8 cellular contexts compared by ENCODE assay signal in the genomic region with DNA sequence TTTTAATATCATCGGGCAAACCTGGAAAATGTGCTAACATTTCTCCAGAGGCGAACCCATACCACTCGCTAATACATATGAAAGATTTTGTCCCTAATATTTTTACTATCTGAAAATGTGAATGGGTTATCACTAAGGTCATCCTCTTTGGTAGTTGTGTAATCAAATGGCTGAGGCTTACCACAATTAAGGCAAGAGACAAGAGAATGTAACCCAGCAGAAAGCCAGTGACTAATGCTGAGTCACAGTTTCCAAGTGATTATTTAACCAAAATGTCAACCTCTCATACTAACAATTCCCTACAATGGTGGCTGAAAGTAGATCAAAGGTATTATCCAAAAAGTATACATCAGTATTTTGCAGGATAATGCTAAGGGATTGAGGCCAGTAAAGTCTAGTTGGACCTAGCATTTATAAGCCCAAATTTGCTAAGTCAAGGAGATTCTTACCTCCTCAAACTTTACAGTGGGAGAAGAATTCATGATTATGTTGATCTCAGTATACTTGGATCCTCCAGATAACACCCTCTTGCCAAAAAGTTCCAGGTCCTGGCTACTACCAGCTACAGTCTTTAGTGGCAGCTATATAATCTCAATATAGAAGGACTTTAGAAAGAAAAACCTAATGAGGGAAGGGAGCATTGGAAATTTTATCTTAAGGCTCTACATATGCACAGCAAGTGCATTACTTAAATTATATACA. TPM values are rescaled to one million over a fixed set of nuclear protein-coding genes. Genes with fewer than 3 reads are reported as not detected.
DNase-seq lines count a peak whose midpoint lies in the region; ATAC-seq and TF ChIP-seq lines count a peak whose summit lies in the region.

No MANE protein-coding gene starts in this region.

- H3K4me3 ChIP-seq in HEK293 (ENCODE audit: low read depth, low read length) (no peak overlapping the region), foreskin fibroblast (ENCODE audit: low read depth in 1 of 2, low read length in 2 of 2) (no peak overlapping the region), smooth muscle cell (no peak overlapping the region)

- ATAC-seq in T-helper 17 cell = peak; percentile 40

- H3K4me1 Mint-ChIP-seq in T-helper 17 cell = peaks cover 38% of the 10 kb centered on the region

- H3K27ac ChIP-seq in HEK293 (ENCODE audit: extremely low read depth, low read depth, low read length) = no peak overlapping the region
- H3K27ac ChIP-seq in smooth muscle cell (ENCODE audit: low read depth) = peak overlapping the region; percentile 82

- H3K4me1 ChIP-seq in HEK293 (ENCODE audit: control insufficient read depth, insufficient read depth, low read length) (peaks cover 3% of the 10 kb centered on the region), smooth muscle cell (ENCODE audit: low read depth) (peaks cover 14% of the 10 kb centered on the region)

- H2AFZ ChIP-seq in smooth muscle cell (ENCODE audit: low read depth) = no peak overlapping the region

- peak overlapping the region; percentile 50 for H3K4me3 Mint-ChIP-seq in T-helper 17 cell

- no peaks in the 10 kb centered on the region for H3K27me3 ChIP-seq in smooth muscle cell (ENCODE audit: low read depth)

- CTCF ChIA-PET in HEK293 (lab: Yijun Ruan, JAX) = interaction anchor here (0.6 to 1.1 kb wide), 3 partner anchors 12 to 141 kb away, joined by 3 to 6 read pairs (median 3); no protein-coding TSS in a partner anchor

- no peaks in the 10 kb centered on the region for H3K36me3 ChIP-seq in HEK293 (ENCODE audit: control insufficient read depth in 2 of 2, insufficient read depth in 1 of 2, low read length in 2 of 2)
- no peaks in the 10 kb centered on the region for H3K36me3 ChIP-seq in smooth muscle cell (ENCODE audit: low read depth)

- TF ChIP-seq CTCF in AG09319 (IDR thresholded peaks at IDR 0.05; ENCODE audit: low read depth, low read length) (no peak), HEK293 (tag by site-specific recombination; IDR thresholded peaks at IDR 0.05) (no peak), foreskin fibroblast (IDR thresholded peaks at IDR 0.05; ENCODE audit: low read depth, low read length) (no peak), smooth muscle cell (IDR thresholded peaks at IDR 0.05; ENCODE audit: borderline replicate concordance, insufficient read depth, poor library complexity, severe bottlenecking) (no peak)

- H3K27me3 Mint-ChIP-seq in T-helper 17 cell = no peaks in the 10 kb centered on the region

- H3K9ac ChIP-seq in smooth muscle cell (ENCODE audit: low read depth) = no peak overlapping the region

- peaks cover 99% of the 10 kb centered on the region for H4K20me1 ChIP-seq in smooth muscle cell (ENCODE audit: low read depth)

- peak overlapping the region; percentile 70 for H3K4me2 ChIP-seq in smooth muscle cell

- DNase-seq in AG09319 (ENCODE audit: extremely low read depth, low read depth) (peak; percentile 68), T-helper 17 cell (no peak), foreskin fibroblast (peak; percentile 85 to 93), smooth muscle cell (lab: John Stamatoyannopoulos, UW; ENCODE audit: unreplicated experiment) (no peak), 8988T (no peak), NCI-H1092 treated with DMSO at 0.1 percent for 48 hours (lab: John Stamatoyannopoulos, UW) (no peak)
- DNase-seq in activated CD4-positive, alpha-beta T cell treated with anti-CD3 and anti-CD28 coated beads for 1 hour = no peak

- no peaks in the 10 kb centered on the region for H3F3A ChIP-seq in smooth muscle cell (ENCODE audit: low read depth)

- no peak overlapping the region for H3K27ac Mint-ChIP-seq in T-helper 17 cell

- H3K9me3 ChIP-seq in HEK293 (ENCODE audit: control insufficient read depth, insufficient read depth, low read depth, low read length) (no peaks in the 10 kb centered on the region), T-helper 17 cell (ENCODE audit: control insufficient read depth, low read length, poor library complexity, severe bottlenecking) (no peaks in the 10 kb centered on the region), smooth muscle cell (replicated peaks; ENCODE audit: low read depth) (no peaks in the 10 kb centered on the region)

- whole genome bisulfite sequencing in smooth muscle cell (ENCODE audit: low lambda C conversion rate) = 47% methylated on average over 3 of the region's 3 CpGs

- POLR2A ChIA-PET in HEK293 (lab: Yijun Ruan, JAX) = no interaction called here

- peaks cover 34% of the 10 kb centered on the region for H3K79me2 ChIP-seq in smooth muscle cell (ENCODE audit: low read depth)

- peaks cover 2% of the 10 kb centered on the region for H3K36me3 Mint-ChIP-seq in T-helper 17 cell (ENCODE audit: low read depth)

TF ChIP-seq in HEK293, 187 proteins besides CTCF, POLR2A, EP300 and RAD21 (continues in another document):
- TF ChIP-seq ZNF629 (tag by site-specific recombination; IDR thresholded peaks at IDR 0.05) = peak; percentile 44; the same call in 1 of the 2 replicates
- no peak for TF ChIP-seq GLIS2 (tag by site-specific recombination; IDR thresholded peaks at IDR 0.05)
- no peak for TF ChIP-seq ZNF548 (tag by site-specific recombination; IDR thresholded peaks at IDR 0.05)
- no peak for TF ChIP-seq MEIS1 (CRISPR knock-in tag; IDR thresholded peaks at IDR 0.05; ENCODE audit: borderline replicate concordance)
- TF ChIP-seq ZEB2 (tag by site-specific recombination; IDR thresholded peaks at IDR 0.05) = peak; percentile 58
- TF ChIP-seq ZNF121 (tag by site-specific recombination; IDR thresholded peaks at IDR 0.05) = no peak
- peak; percentile 22; the same call in 1 of the 2 replicates for TF ChIP-seq ZXDB (tag by site-specific recombination; IDR thresholded peaks at IDR 0.05)
- peak; percentile 74; the same call in 1 of the 2 replicates for TF ChIP-seq PRDM1 (tag by site-specific recombination; IDR thresholded peaks at IDR 0.05)
- no peak for TF ChIP-seq ZNF202 (tag by site-specific recombination; IDR thresholded peaks at IDR 0.05; ENCODE audit: borderline replicate concordance)
- TF ChIP-seq ZNF239 (tag by site-specific recombination; IDR thresholded peaks at IDR 0.05) = no peak
- TF ChIP-seq, protein P1, sequence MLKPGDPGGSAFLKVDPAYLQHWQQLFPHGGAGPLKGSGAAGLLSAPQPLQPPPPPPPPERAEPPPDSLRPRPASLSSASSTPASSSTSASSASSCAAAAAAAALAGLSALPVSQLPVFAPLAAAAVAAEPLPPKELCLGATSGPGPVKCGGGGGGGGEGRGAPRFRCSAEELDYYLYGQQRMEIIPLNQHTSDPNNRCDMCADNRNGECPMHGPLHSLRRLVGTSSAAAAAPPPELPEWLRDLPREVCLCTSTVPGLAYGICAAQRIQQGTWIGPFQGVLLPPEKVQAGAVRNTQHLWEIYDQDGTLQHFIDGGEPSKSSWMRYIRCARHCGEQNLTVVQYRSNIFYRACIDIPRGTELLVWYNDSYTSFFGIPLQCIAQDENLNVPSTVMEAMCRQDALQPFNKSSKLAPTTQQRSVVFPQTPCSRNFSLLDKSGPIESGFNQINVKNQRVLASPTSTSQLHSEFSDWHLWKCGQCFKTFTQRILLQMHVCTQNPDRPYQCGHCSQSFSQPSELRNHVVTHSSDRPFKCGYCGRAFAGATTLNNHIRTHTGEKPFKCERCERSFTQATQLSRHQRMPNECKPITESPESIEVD (tag by site-specific recombination; IDR thresholded peaks at IDR 0.05) = 0 out of 2 replicates have a peak, but pooled peaks have one; percentile 31
- no peak for TF ChIP-seq ZNF423 (tag by site-specific recombination; IDR thresholded peaks at IDR 0.05)
- 0 out of 2 replicates have a peak, but pooled peaks have one; percentile 19 for TF ChIP-seq ZNF394 (tag by site-specific recombination; IDR thresholded peaks at IDR 0.05; ENCODE audit: borderline replicate concordance)
- TF ChIP-seq ZNF837 (tag by site-specific recombination; IDR thresholded peaks at IDR 0.05) = no peak
- 0 out of 2 replicates have a peak, but pooled peaks have one; percentile 32 for TF ChIP-seq ZNF660 (tag by site-specific recombination; IDR thresholded peaks at IDR 0.05)
- TF ChIP-seq, protein P2, sequence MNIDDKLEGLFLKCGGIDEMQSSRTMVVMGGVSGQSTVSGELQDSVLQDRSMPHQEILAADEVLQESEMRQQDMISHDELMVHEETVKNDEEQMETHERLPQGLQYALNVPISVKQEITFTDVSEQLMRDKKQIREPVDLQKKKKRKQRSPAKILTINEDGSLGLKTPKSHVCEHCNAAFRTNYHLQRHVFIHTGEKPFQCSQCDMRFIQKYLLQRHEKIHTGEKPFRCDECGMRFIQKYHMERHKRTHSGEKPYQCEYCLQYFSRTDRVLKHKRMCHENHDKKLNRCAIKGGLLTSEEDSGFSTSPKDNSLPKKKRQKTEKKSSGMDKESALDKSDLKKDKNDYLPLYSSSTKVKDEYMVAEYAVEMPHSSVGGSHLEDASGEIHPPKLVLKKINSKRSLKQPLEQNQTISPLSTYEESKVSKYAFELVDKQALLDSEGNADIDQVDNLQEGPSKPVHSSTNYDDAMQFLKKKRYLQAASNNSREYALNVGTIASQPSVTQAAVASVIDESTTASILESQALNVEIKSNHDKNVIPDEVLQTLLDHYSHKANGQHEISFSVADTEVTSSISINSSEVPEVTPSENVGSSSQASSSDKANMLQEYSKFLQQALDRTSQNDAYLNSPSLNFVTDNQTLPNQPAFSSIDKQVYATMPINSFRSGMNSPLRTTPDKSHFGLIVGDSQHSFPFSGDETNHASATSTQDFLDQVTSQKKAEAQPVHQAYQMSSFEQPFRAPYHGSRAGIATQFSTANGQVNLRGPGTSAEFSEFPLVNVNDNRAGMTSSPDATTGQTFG (tag by site-specific recombination; IDR thresholded peaks at IDR 0.05; ENCODE audit: borderline replicate concordance) = no peak
- no peak for TF ChIP-seq ZNF350 (tag by site-specific recombination; IDR thresholded peaks at IDR 0.05)
- TF ChIP-seq, protein P3, sequence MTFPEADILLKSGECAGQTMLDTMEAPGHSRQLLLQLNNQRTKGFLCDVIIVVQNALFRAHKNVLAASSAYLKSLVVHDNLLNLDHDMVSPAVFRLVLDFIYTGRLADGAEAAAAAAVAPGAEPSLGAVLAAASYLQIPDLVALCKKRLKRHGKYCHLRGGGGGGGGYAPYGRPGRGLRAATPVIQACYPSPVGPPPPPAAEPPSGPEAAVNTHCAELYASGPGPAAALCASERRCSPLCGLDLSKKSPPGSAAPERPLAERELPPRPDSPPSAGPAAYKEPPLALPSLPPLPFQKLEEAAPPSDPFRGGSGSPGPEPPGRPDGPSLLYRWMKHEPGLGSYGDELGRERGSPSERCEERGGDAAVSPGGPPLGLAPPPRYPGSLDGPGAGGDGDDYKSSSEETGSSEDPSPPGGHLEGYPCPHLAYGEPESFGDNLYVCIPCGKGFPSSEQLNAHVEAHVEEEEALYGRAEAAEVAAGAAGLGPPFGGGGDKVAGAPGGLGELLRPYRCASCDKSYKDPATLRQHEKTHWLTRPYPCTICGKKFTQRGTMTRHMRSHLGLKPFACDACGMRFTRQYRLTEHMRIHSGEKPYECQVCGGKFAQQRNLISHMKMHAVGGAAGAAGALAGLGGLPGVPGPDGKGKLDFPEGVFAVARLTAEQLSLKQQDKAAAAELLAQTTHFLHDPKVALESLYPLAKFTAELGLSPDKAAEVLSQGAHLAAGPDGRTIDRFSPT (tag by site-specific recombination; IDR thresholded peaks at IDR 0.05) = peak; percentile 57; the same call in 1 of the 2 replicates

RNA-seq across cellular contexts. Expression of a gene that starts 25.6 kb away (rescaled TPM):
- total RNA-seq in T-helper 17 cell (10 to 100 TPM; 82.7 to 87.5 TPM), smooth muscle cell (8.7 and 11.9 TPM in 2 replicates)
- 11.0 and 11.8 TPM in 2 replicates for polyA plus RNA-seq in smooth muscle cell

Comparison
In these comparisons a context has a peak if more than half of its experiments do, and no peak if none do; other contexts are left out.
1. DNase-seq: peak in AG09319 (single experiment) and foreskin fibroblast (2 of 2); none in T-helper 17 cell (0 of 3), smooth muscle cell (single experiment), 8988T (single experiment), activated CD4-positive, alpha-beta T cell treated with anti-CD3 and anti-CD28 coated beads for 1 hour (single experiment) and NCI-H1092 treated with DMSO at 0.1 percent for 48 hours (single experiment).